In the genomic region with DNA sequence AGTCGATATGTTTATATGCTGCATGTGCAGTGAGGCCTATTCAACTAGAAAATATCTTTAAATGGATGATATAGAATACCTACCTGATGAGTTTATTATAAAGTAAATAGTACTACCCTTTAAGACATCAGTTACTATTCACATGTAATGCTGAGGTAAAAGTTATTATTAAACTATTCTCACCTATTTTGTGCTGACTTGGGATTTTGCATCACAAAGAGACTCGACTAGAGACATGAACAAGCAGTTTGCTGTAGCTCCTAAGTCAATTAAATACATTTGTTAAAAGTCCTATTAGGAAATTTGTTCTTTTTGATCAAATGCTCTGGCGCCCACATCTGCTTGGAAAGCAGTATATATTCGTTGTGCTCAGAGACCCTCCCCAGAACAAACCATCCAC, we compare ENCODE assay signal across 2 cellular contexts.
TF ChIP-seq lines count a peak whose summit lies in the region.

No MANE protein-coding gene starts in this region.

TF ChIP-seq in IMR-90, 13 proteins besides CTCF, POLR2A, EP300 and RAD21:
- TF ChIP-seq MAFK (IDR thresholded peaks at IDR 0.05; ENCODE audit: low read depth, low read length) (peak; percentile 43), MAZ (IDR thresholded peaks at IDR 0.05; ENCODE audit: borderline replicate concordance, low read depth, low read length) (no peak)

TF ChIP-seq in H1, 55 proteins besides CTCF, POLR2A, EP300 and RAD21:
- TF ChIP-seq, protein P1, sequence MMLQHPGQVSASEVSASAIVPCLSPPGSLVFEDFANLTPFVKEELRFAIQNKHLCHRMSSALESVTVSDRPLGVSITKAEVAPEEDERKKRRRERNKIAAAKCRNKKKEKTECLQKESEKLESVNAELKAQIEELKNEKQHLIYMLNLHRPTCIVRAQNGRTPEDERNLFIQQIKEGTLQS (IDR thresholded peaks at IDR 0.05; ENCODE audit: insufficient read depth, low read depth, low read length) = no peak
- no peak for TF ChIP-seq GABPA (IDR thresholded peaks at IDR 0.05; ENCODE audit: borderline replicate concordance, insufficient read depth, low read length)
- TF ChIP-seq MAFK (IDR thresholded peaks at IDR 0.05; ENCODE audit: low read depth, low read length) = peak; percentile 10; the same call in 1 of the 2 replicates
